In the genomic region with DNA sequence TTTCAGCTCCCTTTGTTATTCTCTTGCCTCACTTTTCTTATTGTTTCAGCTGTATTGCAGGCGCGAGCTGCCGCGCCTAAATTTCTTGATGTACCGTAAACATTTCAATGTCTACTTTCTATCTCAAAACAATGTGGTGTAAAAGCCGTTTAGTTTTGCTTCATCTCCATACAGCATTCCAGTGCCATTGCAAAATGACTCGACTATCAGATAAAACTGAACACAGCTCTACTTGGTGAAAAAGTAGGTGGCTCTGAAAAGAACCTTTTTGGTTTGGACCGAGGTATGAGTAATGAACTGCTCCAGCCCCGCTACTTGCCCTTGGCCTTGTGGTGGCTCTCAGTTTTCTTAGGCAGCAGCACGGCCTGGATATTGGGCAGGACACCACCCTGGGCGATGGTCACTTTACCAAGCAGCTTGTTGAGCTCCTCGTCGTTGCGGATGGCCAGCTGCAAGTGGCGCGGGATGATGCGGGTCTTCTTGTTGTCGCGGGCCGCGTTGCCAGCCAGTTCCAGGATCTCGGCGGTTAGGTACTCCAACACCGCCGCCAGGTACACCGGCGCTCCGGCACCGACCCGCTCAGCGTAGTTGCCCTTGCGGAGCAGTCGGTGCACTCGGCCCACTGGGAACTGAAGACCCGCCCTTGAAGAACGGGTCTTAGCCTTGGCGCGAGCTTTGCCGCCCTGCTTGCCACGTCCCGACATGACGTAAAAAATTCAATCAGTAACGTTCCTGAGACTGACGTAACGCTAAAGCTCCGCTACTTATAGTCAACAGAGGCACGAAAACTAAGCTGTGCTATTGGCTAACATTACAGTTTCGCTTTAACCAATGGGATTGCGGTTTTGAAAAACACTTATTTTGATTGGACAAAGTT, we compare ENCODE assay signal across 8 cellular contexts.
A peak's percentile ranks its signal among the peaks of the same experiment; 100 is the strongest.
DNase-seq lines count a peak whose midpoint lies in the region; ATAC-seq, FAIRE-seq and TF ChIP-seq lines count a peak whose summit lies in the region.

No MANE protein-coding gene starts in this region.

- 0 to 1% (median 1%) methylated on average over 49 of the region's 49 CpGs for WGBS in adipose tissue, 3 donors

- peak overlapping the region; percentile 98 for H3K4me2 ChIP-seq in parathyroid adenoma (ENCODE audit: low read length)

- DNase-seq in GM12891 (ENCODE audit: insufficient read length, low spot score) = peak; percentile 40
- DNase-seq in NCI-H1105 (lab: John Stamatoyannopoulos, UW) = peak; percentile 99
- peak; percentile 97 for DNase-seq in SKM-1 treated with dmso at 0.1 percent for 144 hours (lab: John Stamatoyannopoulos, UW; ENCODE audit: unreplicated experiment)
- peak; percentile 95 to 99 for DNase-seq in cardiac muscle cell (ENCODE audit: low read depth in 1 of 2, low spot score in 1 of 2)
- DNase-seq in vagina (ENCODE audit: extremely low spot score in 2 of 2) = peak in 1 of 2 donors; percentile 97

- H3K4me1 ChIP-seq in cardiac muscle cell (ENCODE audit: low read depth) = peaks cover 16% of the 10 kb centered on the region
- peaks cover 5% of the 10 kb centered on the region for H3K4me1 ChIP-seq in parathyroid adenoma
- H3K4me1 ChIP-seq in vagina = peaks cover 32% of the 10 kb centered on the region

- intact Hi-C loops in vagina (cut with DNase I) = loop anchor here (10.0 kb wide), 1 partner anchor 1283 kb away; no protein-coding TSS in a partner anchor

- peak overlapping the region; percentile 96 for H2AFZ ChIP-seq in parathyroid adenoma

- H3K36me3 ChIP-seq in cardiac muscle cell (no peaks in the 10 kb centered on the region), parathyroid adenoma (ENCODE audit: control insufficient read depth, insufficient read depth, low read length) (no peaks in the 10 kb centered on the region), vagina (no peaks in the 10 kb centered on the region)

- ATAC-seq in HG02642 (IDR thresholded peaks at IDR 0.05; ENCODE audit: poor library complexity, unreplicated experiment) = peak; percentile 75

- peak; percentile 92 for FAIRE-seq in GM12891 (lab: Jason Lieb, UNC)

- H3K27me3 ChIP-seq in cardiac muscle cell (no peaks in the 10 kb centered on the region), parathyroid adenoma (ENCODE audit: control insufficient read depth, insufficient read depth, low read length) (no peaks in the 10 kb centered on the region), vagina (no peaks in the 10 kb centered on the region)

- H3K27ac ChIP-seq in adipose tissue (ENCODE audit: low read depth, low read length) (peak overlapping the region; percentile 65), cardiac muscle cell (peak overlapping the region; percentile 97), parathyroid adenoma (peak overlapping the region; percentile 97), vagina (peak overlapping the region; percentile 93)

- H3K9me3 ChIP-seq in cardiac muscle cell (ENCODE audit: low read depth) = no peaks in the 10 kb centered on the region
- H3K9me3 ChIP-seq in parathyroid adenoma (ENCODE audit: control insufficient read depth, low read length) = no peaks in the 10 kb centered on the region
- no peaks in the 10 kb centered on the region for H3K9me3 ChIP-seq in vagina

- peak overlapping the region; percentile 56 for H3K9ac ChIP-seq in parathyroid adenoma

- TF ChIP-seq POLR2A in GM12891 (IDR thresholded peaks at IDR 0.05; ENCODE audit: low read depth, low read length) (no peak; the same call in 1 of the 2 replicates), vagina (IDR thresholded peaks at IDR 0.05) (peak in 1 of 2 donors; percentile 89)

- peak overlapping the region; percentile 38 for H3K4me3 ChIP-seq in cardiac muscle cell
- H3K4me3 ChIP-seq in parathyroid adenoma (ENCODE audit: low read depth, low read length) = peak overlapping the region; percentile 96
- H3K4me3 ChIP-seq in vagina = peak overlapping the region; percentile 69 to 84

- peaks cover 3% of the 10 kb centered on the region for H3K79me2 ChIP-seq in parathyroid adenoma

- TF ChIP-seq CTCF in cardiac muscle cell (IDR thresholded peaks at IDR 0.05; ENCODE audit: low read depth, low read length) = no peak
- TF ChIP-seq CTCF in parathyroid adenoma (IDR thresholded peaks at IDR 0.05) = no peak
- no peak for TF ChIP-seq CTCF in vagina (IDR thresholded peaks at IDR 0.05)

TF ChIP-seq in GM12891, 5 proteins besides CTCF, POLR2A, EP300 and RAD21:
- TF ChIP-seq TAF1 (IDR thresholded peaks at IDR 0.05; ENCODE audit: low read depth, low read length) (no peak; the same call in 1 of the 2 replicates), POLR2AphosphoS5 (IDR thresholded peaks at IDR 0.05; ENCODE audit: low read depth, low read length) (peak; percentile 44; the same call in 1 of the 2 replicates)

Comparison
In these comparisons a context has a peak if more than half of its experiments do, and no peak if none do; other contexts are left out.
1. H3K4me3 ChIP-seq: peak in every context shown above with its lines; median percentile 96 in parathyroid adenoma; 76 in vagina; 38 in cardiac muscle cell.